ENCODE assay signal across 13 cellular contexts in the genomic region with DNA sequence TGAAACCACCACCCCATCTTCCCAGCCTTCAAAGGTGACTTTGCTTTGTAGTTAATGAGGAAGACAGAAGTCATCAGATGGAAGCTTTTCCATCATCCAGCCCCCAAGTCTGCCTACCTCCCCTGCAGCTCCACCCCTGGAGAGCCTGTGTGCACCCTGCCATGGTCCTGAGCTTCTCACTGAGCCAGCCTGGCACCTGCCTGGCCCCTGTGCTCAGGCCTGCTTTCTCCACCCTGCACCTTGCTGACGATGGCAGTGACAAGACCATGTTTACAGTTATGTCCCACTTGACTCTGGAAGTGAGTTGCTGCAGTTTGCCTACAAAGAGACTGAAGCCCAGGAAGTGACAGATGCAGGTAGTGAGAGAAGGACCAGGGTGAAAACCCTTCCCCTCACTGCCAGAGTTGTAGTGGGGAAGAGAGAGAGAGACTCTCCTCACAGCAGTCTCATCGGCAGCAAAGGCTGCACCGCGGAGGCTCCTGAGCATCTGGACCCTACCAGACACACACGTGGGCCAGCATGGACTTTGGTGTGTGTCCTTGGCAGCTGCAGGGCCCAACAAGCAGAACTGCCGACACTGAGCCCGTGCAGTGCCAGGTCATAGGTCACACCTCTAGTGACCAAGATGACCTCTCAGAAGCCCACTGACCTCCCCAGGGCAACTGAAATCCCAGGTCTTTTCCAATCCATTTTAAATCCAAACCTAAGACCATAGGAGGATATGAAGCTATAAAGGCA.
DNase-seq lines count a peak whose midpoint lies in the region; ATAC-seq and TF ChIP-seq lines count a peak whose summit lies in the region.
"Had no signal": no experiment of that assay in that cellular context is flagged by ENCODE, and none has a peak within 500 bp of the region (broad histone marks: within the 10 kb centered on the region; RNA-seq: fewer than 3 reads in every experiment).

No MANE protein-coding gene starts in this region.

- H3K9me3 ChIP-seq in heart right ventricle (no peaks in the 10 kb centered on the region), HAP-1 (no peaks in the 10 kb centered on the region)
- H3K9me3 ChIP-seq: BLaER1 had no signal

- DNase-seq in left ventricle myocardium superior: peak; percentile 1
- DNase-seq in heart right ventricle: no peak
- DNase-seq in ecto neural progenitor cell (ENCODE audit: low spot score): peak; percentile 29
- no peak for DNase-seq in neural crest cell (ENCODE audit: low read depth, low spot score)
- DNase-seq in HAP-1 (ENCODE audit: low spot score in 2 of 2): no peak
- DNase-seq in glomerular visceral epithelial cell (ENCODE audit: extremely low spot score): no peak
- DNase-seq: AML-193; Caco-2; CD8-positive, alpha-beta memory T cell; GM23248 had no signal

- peaks cover 3% of the 10 kb centered on the region for H3K27me3 Mint-ChIP-seq in neural crest cell (ENCODE audit: low read depth)

- H3K4me3 ChIP-seq in heart right ventricle (no peak overlapping the region), HAP-1 (no peak overlapping the region)
- H3K4me3 ChIP-seq: BLaER1, GM23248 had no signal

- H3K9me3 Mint-ChIP-seq in neural crest cell: no peaks in the 10 kb centered on the region
- H3K9me3 Mint-ChIP-seq: IgD-negative memory B cell had no signal

- 77 to 86% methylated on average over 7 of the region's 7 CpGs for WGBS in heart right ventricle, 2 donors

- H3K4me1 ChIP-seq in heart right ventricle (no peaks in the 10 kb centered on the region), HAP-1 (no peaks in the 10 kb centered on the region)

- H3K27ac Mint-ChIP-seq in neural crest cell (ENCODE audit: unreplicated experiment): peak overlapping the region; percentile 43
- H3K27ac Mint-ChIP-seq: CD8-positive, alpha-beta memory T cell; IgD-negative memory B cell had no signal

- H3K27me3 ChIP-seq in heart right ventricle (peaks cover 0 to 41% (median 3%) of the 10 kb centered on the region in 7 donors), HAP-1 (ENCODE audit: low read depth) (no peaks in the 10 kb centered on the region)
- H3K27me3 ChIP-seq: BLaER1 had no signal

- no peaks in the 10 kb centered on the region for H3K36me3 Mint-ChIP-seq in neural crest cell (ENCODE audit: low read depth)
- H3K36me3 Mint-ChIP-seq: CD8-positive, alpha-beta memory T cell; IgD-negative memory B cell had no signal

- H3K36me3 ChIP-seq in heart right ventricle (no peaks in the 10 kb centered on the region), HAP-1 (replicated peaks) (no peaks in the 10 kb centered on the region)
- H3K36me3 ChIP-seq: BLaER1 had no signal

- no peak overlapping the region for H3K4me3 Mint-ChIP-seq in neural crest cell
- H3K4me3 Mint-ChIP-seq: CD8-positive, alpha-beta memory T cell; IgD-negative memory B cell had no signal

- TF ChIP-seq CTCF in heart right ventricle (IDR thresholded peaks at IDR 0.05): no peak
- no peak for TF ChIP-seq CTCF in neural crest cell (conservative IDR thresholded peaks at IDR 0.05)

- in situ Hi-C loops in HAP-1 (cut with MboI; ENCODE audit: low sequenced_read_pairs): no loop called here

- H3K4me1 Mint-ChIP-seq in neural crest cell: no peaks in the 10 kb centered on the region
- H3K4me1 Mint-ChIP-seq: CD8-positive, alpha-beta memory T cell; IgD-negative memory B cell had no signal

- H3K27ac ChIP-seq in heart right ventricle: no peak overlapping the region
- H3K27ac ChIP-seq: BLaER1, GM23248 had no signal

- ATAC-seq in left ventricle myocardium superior (no peak), heart right ventricle (no peak), HG03095 (IDR thresholded peaks at IDR 0.05; ENCODE audit: unreplicated experiment) (no peak)

- intact Hi-C loops in left ventricle myocardium superior (cut with micrococcal nuclease) (no loop called here), heart right ventricle (cut with DNase I) (loop anchor here in 1 of 10 donors (10.0 kb wide), 1 partner anchor 140 kb away; no protein-coding TSS in a partner anchor)

Comparison
In these comparisons a context has a peak if more than half of its experiments do, and no peak if none do; other contexts are left out.
1. DNase-seq: peak in left ventricle myocardium superior (single experiment) and ecto neural progenitor cell (single experiment); none in heart right ventricle (0 of 2), neural crest cell (single experiment), HAP-1 (0 of 2) and glomerular visceral epithelial cell (single experiment).